ENCODE assay signal across 12 cellular contexts in genomic region chr4:183411291-183411861, GRCh38. TPM values are rescaled to one million over a fixed set of nuclear protein-coding genes. Genes with fewer than 3 reads are reported as not detected.
DNase-seq lines count a peak whose midpoint lies in the region; ATAC-seq and TF ChIP-seq lines count a peak whose summit lies in the region.
"Had no signal": no experiment of that assay in that cellular context is flagged by ENCODE, and none has a peak within 500 bp of the region (broad histone marks: within the 10 kb centered on the region; RNA-seq: fewer than 3 reads in every experiment).

No MANE protein-coding gene starts in this region.

- no peaks in the 10 kb centered on the region for H3K9me3 ChIP-seq in osteoblast (ENCODE audit: low read depth, low read length)
- H3K9me3 ChIP-seq: Caco-2, Peyer's patch had no signal

- H3K4me3 Mint-ChIP-seq in naive thymus-derived CD8-positive, alpha-beta T cell = no peak overlapping the region
- H3K4me3 Mint-ChIP-seq: activated naive CD8-positive, alpha-beta T cell treated with anti-CD3 and anti-CD28 coated beads for 36 hours had no signal

- peaks cover 6 to 17% (median 14%) of the 10 kb centered on the region in 4 donors for H3K4me1 Mint-ChIP-seq in naive thymus-derived CD8-positive, alpha-beta T cell

- no peaks in the 10 kb centered on the region for H3K36me3 Mint-ChIP-seq in naive thymus-derived CD8-positive, alpha-beta T cell
- H3K36me3 Mint-ChIP-seq: activated naive CD8-positive, alpha-beta T cell treated with anti-CD3 and anti-CD28 coated beads for 36 hours had no signal

- ATAC-seq in GM18867 (IDR thresholded peaks at IDR 0.05; ENCODE audit: unreplicated experiment) (peak; percentile 60), HG02610 (IDR thresholded peaks at IDR 0.05; ENCODE audit: unreplicated experiment) (peak; percentile 44), HG03460 (IDR thresholded peaks at IDR 0.05; ENCODE audit: unreplicated experiment) (peak; percentile 75)
- ATAC-seq in naive thymus-derived CD8-positive, alpha-beta T cell = no peak

- H4K20me1 ChIP-seq in osteoblast (ENCODE audit: insufficient read depth, low read length) = no peaks in the 10 kb centered on the region

- no peaks in the 10 kb centered on the region for H3K9me3 Mint-ChIP-seq in naive thymus-derived CD8-positive, alpha-beta T cell
- H3K9me3 Mint-ChIP-seq: activated naive CD8-positive, alpha-beta T cell treated with anti-CD3 and anti-CD28 coated beads for 36 hours had no signal

- H3K4me2 ChIP-seq in osteoblast (ENCODE audit: insufficient read depth, low read length) = no peak overlapping the region

- TF ChIP-seq CTCF in kidney epithelial cell (IDR thresholded peaks at IDR 0.05; ENCODE audit: insufficient read depth, low read length, poor library complexity, severe bottlenecking) (no peak), osteoblast (IDR thresholded peaks at IDR 0.05; ENCODE audit: extremely low read depth, low read depth, low read length) (no peak)

- no peak overlapping the region for H3K27ac ChIP-seq in osteoblast (ENCODE audit: low read depth, low read length)

- no peaks in the 10 kb centered on the region for H3K79me2 ChIP-seq in osteoblast (ENCODE audit: insufficient read depth, low read length)

- peak; percentile 79 for DNase-seq in kidney epithelial cell (ENCODE audit: low read depth)
- DNase-seq in osteoblast (ENCODE audit: insufficient read length, low spot score, missing footprints) = no peak
- no peak for DNase-seq in cerebellar nuclear complex (lab: John Stamatoyannopoulos, UW)
- DNase-seq in naive thymus-derived CD8-positive, alpha-beta T cell = no peak
- DNase-seq in NCI-H187 treated with DMSO at 0.1 percent for 48 hours (lab: John Stamatoyannopoulos, UW) = no peak
- DNase-seq: activated naive CD8-positive, alpha-beta T cell treated with anti-CD3 and anti-CD28 coated beads for 36 hours; Caco-2; stimulated activated CD8-positive, alpha-beta memory T cell treated with anti-CD3 and anti-CD28 coated beads, Interleukin-4, amount 100 ng/mL, for 48 hours had no signal

- H3K27me3 ChIP-seq in kidney epithelial cell (ENCODE audit: control insufficient read depth, insufficient read depth, low read length) (no peaks in the 10 kb centered on the region), osteoblast (ENCODE audit: insufficient read depth, low read length) (no peaks in the 10 kb centered on the region)
- H3K27me3 ChIP-seq: Peyer's patch had no signal

- H3K36me3 ChIP-seq in kidney epithelial cell (ENCODE audit: control insufficient read depth, insufficient read depth, low read length) (no peaks in the 10 kb centered on the region), osteoblast (ENCODE audit: insufficient read depth, low read length) (no peaks in the 10 kb centered on the region)
- H3K36me3 ChIP-seq: Peyer's patch had no signal

- no peaks in the 10 kb centered on the region for H3K27me3 Mint-ChIP-seq in naive thymus-derived CD8-positive, alpha-beta T cell
- H3K27me3 Mint-ChIP-seq: activated naive CD8-positive, alpha-beta T cell treated with anti-CD3 and anti-CD28 coated beads for 36 hours had no signal

- no peaks in the 10 kb centered on the region for H3K4me1 ChIP-seq in osteoblast (ENCODE audit: insufficient read depth, low read length)

- H3K4me3 ChIP-seq in kidney epithelial cell (ENCODE audit: low read depth, low read length) = no peak overlapping the region
- no peak overlapping the region for H3K4me3 ChIP-seq in osteoblast (ENCODE audit: insufficient read depth, low read length)
- H3K4me3 ChIP-seq: Peyer's patch had no signal

- no peak overlapping the region for H2AFZ ChIP-seq in osteoblast (ENCODE audit: low read length)

- POLR2A ChIA-PET in naive thymus-derived CD8-positive, alpha-beta T cell (lab: Charles Lee) = no interaction called here

- peak overlapping the region in 1 of 10 donors; percentile 53 for H3K27ac Mint-ChIP-seq in naive thymus-derived CD8-positive, alpha-beta T cell
- H3K27ac Mint-ChIP-seq: activated naive CD8-positive, alpha-beta T cell treated with anti-CD3 and anti-CD28 coated beads for 36 hours had no signal

RNA-seq across cellular contexts. Expression of gene CDKN2AIP, which starts 33.1 kb away (rescaled TPM):
- total RNA-seq in kidney epithelial cell (25.7 and 28.5 TPM in 2 replicates), osteoblast (15.2 and 15.9 TPM in 2 replicates)
- total RNA-seq in naive thymus-derived CD8-positive, alpha-beta T cell = 10 to 100 TPM; 69.9 to 78.2 TPM
- polyA plus RNA-seq in naive thymus-derived CD8-positive, alpha-beta T cell = 10 to 100 TPM; 28.2 to 45.4 (median 30.9) TPM

Comparison
In these comparisons a context has a peak if more than half of its experiments do, and no peak if none do; other contexts are left out.
1. ATAC-seq: peak in GM18867 (single experiment), HG02610 (single experiment) and HG03460 (single experiment); none in naive thymus-derived CD8-positive, alpha-beta T cell (0 of 2).